8 cellular contexts compared by ENCODE assay signal in genomic region chr2:161166538-161167409, GRCh38. TPM values are rescaled to one million over a fixed set of nuclear protein-coding genes. Genes with fewer than 3 reads are reported as not detected.
A peak's percentile ranks its signal among the peaks of the same experiment; 100 is the strongest.
DNase-seq lines count a peak whose midpoint lies in the region; ATAC-seq and TF ChIP-seq lines count a peak whose summit lies in the region.

No MANE protein-coding gene starts in this region.

- H3K27ac ChIP-seq in PC-3 (ENCODE audit: low read length) = no peak overlapping the region
- peak overlapping the region; percentile 27 to 51 for H3K27ac ChIP-seq in breast epithelium

- no peaks in the 10 kb centered on the region for H3K9me3 ChIP-seq in PC-3 (ENCODE audit: low read length)
- H3K9me3 ChIP-seq in breast epithelium = no peaks in the 10 kb centered on the region

- ATAC-seq in HG02571 (IDR thresholded peaks at IDR 0.05; ENCODE audit: unreplicated experiment) (peak; percentile 86), PC-3 (no peak), left colon (no peak)
- ATAC-seq in stimulated activated memory B cell treated with anti-CD40 and anti-IgM and Interleukin-4, amounts not matched to agents 10 μg/mL and 1 μg/mL and 100 μg/mL, for 72 hours = peak; percentile 93

- no peaks in the 10 kb centered on the region for H3K27me3 Mint-ChIP-seq in stimulated activated memory B cell treated with anti-CD40 and anti-IgM and Interleukin-4, amounts not matched to agents 10 μg/mL and 1 μg/mL and 100 μg/mL, for 72 hours

- H3K4me1 ChIP-seq in PC-3 (ENCODE audit: insufficient read depth, low read length) = peaks cover 17% of the 10 kb centered on the region
- peaks cover 0 to 22% of the 10 kb centered on the region in 2 donors for H3K4me1 ChIP-seq in breast epithelium

- TF ChIP-seq CTCF in GM12865 (IDR thresholded peaks at IDR 0.05; ENCODE audit: insufficient read depth, low read depth, low read length, missing control alignments) (no peak), PC-3 (conservative IDR thresholded peaks at IDR 0.05; ENCODE audit: low read depth, low read length) (no peak), breast epithelium (IDR thresholded peaks at IDR 0.05) (no peak)

- H3K4me1 Mint-ChIP-seq in stimulated activated memory B cell treated with anti-CD40 and anti-IgM and Interleukin-4, amounts not matched to agents 10 μg/mL and 1 μg/mL and 100 μg/mL, for 72 hours = peaks cover 91% of the 10 kb centered on the region

- H3K9me3 Mint-ChIP-seq in stimulated activated memory B cell treated with anti-CD40 and anti-IgM and Interleukin-4, amounts not matched to agents 10 μg/mL and 1 μg/mL and 100 μg/mL, for 72 hours = no peaks in the 10 kb centered on the region

- H3K36me3 ChIP-seq in PC-3 (ENCODE audit: low read depth, low read length) = peaks cover 22% of the 10 kb centered on the region
- no peaks in the 10 kb centered on the region for H3K36me3 ChIP-seq in breast epithelium

- BruUV-seq in PC-3 (replicated peaks; lab: Mats Ljungman, UMichigan) = no TSS peak

- no peaks in the 10 kb centered on the region for H3K27me3 ChIP-seq in PC-3 (ENCODE audit: low read length)
- H3K27me3 ChIP-seq in breast epithelium = no peaks in the 10 kb centered on the region

- no peaks in the 10 kb centered on the region for H3F3A ChIP-seq in PC-3 (ENCODE audit: low read length, unreplicated experiment)

- DNase-seq in GM12865 (ENCODE audit: low read depth) (peak; percentile 94), PC-3 (peak; percentile 58), breast epithelium (ENCODE audit: low spot score in 2 of 2) (no peak), left colon (no peak), C1 segment of cervical spinal cord (lab: John Stamatoyannopoulos, UW) (no peak), SKM-1 (lab: John Stamatoyannopoulos, UW; ENCODE audit: unreplicated experiment) (no peak)

- intact Hi-C loops in PC-3 (cut with micrococcal nuclease) = loop anchor here (10.0 kb wide), 1 partner anchor 102 kb away; no protein-coding TSS in a partner anchor
- intact Hi-C loops in breast epithelium (cut with DNase I; ENCODE audit: low total_unique reads) = no loop called here
- intact Hi-C loops in left colon (cut with DNase I, micrococcal nuclease) = no loop called here

- H3K4me3 Mint-ChIP-seq in stimulated activated memory B cell treated with anti-CD40 and anti-IgM and Interleukin-4, amounts not matched to agents 10 μg/mL and 1 μg/mL and 100 μg/mL, for 72 hours = peak overlapping the region; percentile 24

- H3K79me2 ChIP-seq in PC-3 (ENCODE audit: low read length) = peaks cover 28% of the 10 kb centered on the region

- H3K36me3 Mint-ChIP-seq in stimulated activated memory B cell treated with anti-CD40 and anti-IgM and Interleukin-4, amounts not matched to agents 10 μg/mL and 1 μg/mL and 100 μg/mL, for 72 hours = peaks cover 54% of the 10 kb centered on the region

- H3K27ac Mint-ChIP-seq in stimulated activated memory B cell treated with anti-CD40 and anti-IgM and Interleukin-4, amounts not matched to agents 10 μg/mL and 1 μg/mL and 100 μg/mL, for 72 hours = peak overlapping the region; percentile 87

- H3K4me3 ChIP-seq in GM12865 (ENCODE audit: low read depth, low read length) (peak overlapping the region; percentile 23), PC-3 (ENCODE audit: low read length) (no peak overlapping the region), breast epithelium (no peak overlapping the region)

- no peak for TF ChIP-seq POLR2A in breast epithelium (IDR thresholded peaks at IDR 0.05)

- POLR2A ChIA-PET in PC-3 (lab: Charles Lee; ENCODE audit: unreplicated experiment) = interaction anchor here (0.7 kb wide), 1 partner anchor 102 kb away, joined by 4 read pairs; no protein-coding TSS in a partner anchor

- no peak overlapping the region for H3K9ac ChIP-seq in PC-3 (ENCODE audit: low read length)

- CTCF ChIA-PET in PC-3 (lab: Charles Lee) = no interaction called here

- H4K20me1 ChIP-seq in PC-3 (ENCODE audit: low read length) = peaks cover 10% of the 10 kb centered on the region; the same call in 1 of the 2 replicates

- H3K9me2 ChIP-seq in PC-3 (replicated peaks; ENCODE audit: low read length) = no peaks in the 10 kb centered on the region

- H3K4me2 ChIP-seq in PC-3 (ENCODE audit: low read length) = no peak overlapping the region

- H2AFZ ChIP-seq in PC-3 (ENCODE audit: low read length) = no peak overlapping the region

RNA-seq across cellular contexts. Expression of gene TANK, which starts 6.5 kb away (rescaled TPM):
- total RNA-seq in PC-3 (2014; rRNA removed) = 22.2 and 23.7 TPM in 2 replicates
- total RNA-seq in breast epithelium = 100 to 1,000 TPM; 128 to 242 (median 166) TPM
- 10 to 100 TPM; 54.3 to 58.8 TPM for total RNA-seq in left colon

Comparison
In these comparisons a context has a peak if more than half of its experiments do, and no peak if none do; other contexts are left out.
1. DNase-seq: peak in GM12865 (single experiment) and PC-3 (single experiment); none in breast epithelium (0 of 2), left colon (0 of 2), C1 segment of cervical spinal cord (0 of 14) and SKM-1 (single experiment).
2. ATAC-seq: peak in HG02571 (single experiment) and stimulated activated memory B cell treated with anti-CD40 and anti-IgM and Interleukin-4, amounts not matched to agents 10 μg/mL and 1 μg/mL and 100 μg/mL, for 72 hours (single experiment); none in PC-3 (single experiment) and left colon (single experiment).